Comparison of ENCODE assay signal across 13 cellular contexts in the genomic region with DNA sequence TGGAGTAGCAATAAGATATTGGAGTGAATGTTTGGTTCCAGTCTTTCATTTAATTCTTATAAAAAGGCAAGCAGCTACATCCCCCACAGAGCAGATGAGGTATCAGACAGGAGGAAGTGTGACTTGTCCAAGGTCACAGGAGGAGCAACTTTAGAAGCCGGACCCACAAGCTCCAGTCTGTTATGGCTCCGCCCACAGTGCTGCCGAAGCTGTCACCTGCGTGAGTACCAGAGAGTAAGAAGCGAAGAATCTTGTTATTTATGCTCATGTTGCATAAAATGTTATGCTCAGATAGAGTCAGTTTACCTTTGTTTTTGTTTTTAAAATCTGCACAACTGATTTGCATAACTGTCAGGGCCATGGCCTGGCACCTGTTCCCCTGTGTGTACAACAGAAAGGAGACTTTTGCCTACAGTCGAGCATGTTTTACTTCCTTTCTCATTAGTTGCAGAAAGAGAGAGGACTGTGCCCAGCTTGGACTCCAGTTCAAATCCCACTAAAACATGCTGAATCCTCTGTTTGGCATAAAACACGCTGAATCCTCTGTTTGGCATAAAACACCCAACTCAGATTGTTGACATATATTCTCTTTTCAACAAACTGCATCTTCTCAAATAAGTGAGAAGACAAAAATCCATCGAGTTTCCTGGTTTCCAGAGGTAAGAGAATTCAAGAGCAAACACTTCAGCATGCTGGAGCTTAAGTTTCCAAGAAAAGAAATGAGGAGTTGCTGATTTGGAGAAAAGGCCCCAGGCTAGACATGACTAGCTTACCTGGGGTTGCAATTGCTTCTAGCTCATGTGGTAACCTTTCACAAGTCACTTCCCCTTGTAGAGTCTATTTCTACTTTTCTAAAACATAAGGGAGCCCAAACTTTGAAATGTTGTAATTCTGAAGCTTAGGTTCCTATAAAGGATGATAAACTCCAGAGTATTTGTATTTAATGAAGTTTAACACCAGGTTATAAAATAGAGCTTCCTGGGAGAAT.
DNase-seq lines count a peak whose midpoint lies in the region; ATAC-seq, FAIRE-seq and TF ChIP-seq lines count a peak whose summit lies in the region.
"Had no signal": no experiment of that assay in that cellular context is flagged by ENCODE, and none has a peak within 500 bp of the region (broad histone marks: within the 10 kb centered on the region; RNA-seq: fewer than 3 reads in every experiment).

No MANE protein-coding gene starts in this region.

- no peak for TF ChIP-seq POLR2A in GM12878 (IDR thresholded peaks at IDR 0.05; ENCODE audit: low read depth, low read length)
- no peak for TF ChIP-seq POLR2A in uterus (IDR thresholded peaks at IDR 0.05)

- H3K9ac ChIP-seq in GM12878 (ENCODE audit: control insufficient read depth, insufficient read depth, low read length): no peak overlapping the region

- H3K27ac ChIP-seq in GM12878 (ENCODE audit: control insufficient read depth, insufficient read depth) (no peak overlapping the region), uterus (no peak overlapping the region)
- H3K27ac ChIP-seq: skin epidermis had no signal

- POLR2A ChIA-PET in GM12878 (lab: Charles Lee): no interaction called here

- ATAC-seq in GM18519 (IDR thresholded peaks at IDR 0.05; ENCODE audit: low FRiP score, unreplicated experiment): peak; percentile 67
- ATAC-seq in GM21576 (IDR thresholded peaks at IDR 0.05; ENCODE audit: unreplicated experiment): peak; percentile 83
- ATAC-seq in HG03432 (IDR thresholded peaks at IDR 0.05; ENCODE audit: unreplicated experiment): peak; percentile 72
- peak; percentile 66 for ATAC-seq in GM12878

- H2AFZ ChIP-seq in GM12878 (ENCODE audit: control insufficient read depth, low read depth, low read length): no peak overlapping the region

- H3K4me1 Mint-ChIP-seq in HFFc6 (ENCODE audit: low read depth): no peaks in the 10 kb centered on the region

- no peak for TF ChIP-seq RAD21 in GM12878 (IDR thresholded peaks at IDR 0.05; ENCODE audit: insufficient read depth, low read depth, low read length)

- CTCF ChIA-PET in GM12878 (lab: Yijun Ruan, JAX): interaction anchor here (0.5 to 4.8 kb wide), 9 partner anchors 8 to 801 kb away, joined by 3 to 36 read pairs (median 9); no protein-coding TSS in a partner anchor

- no peaks in the 10 kb centered on the region for H3K79me2 ChIP-seq in GM12878 (ENCODE audit: control insufficient read depth, insufficient read depth, low read length)

- no peak for TF ChIP-seq CTCF in GM12878 (IDR thresholded peaks at IDR 0.05 in 2 of 3, conservative IDR thresholded peaks at IDR 0.05 in 1 of 3; ENCODE audit: control insufficient read depth in 2 of 3, extremely low read depth in 1 of 3, insufficient read depth in 1 of 3, low read depth in 3 of 3, low read length in 3 of 3)
- TF ChIP-seq CTCF in uterus (IDR thresholded peaks at IDR 0.05): no peak
- no peak for TF ChIP-seq CTCF in HFFc6 (IDR thresholded peaks at IDR 0.05)

- RAD21 ChIA-PET in GM12878 (lab: Charles Lee; ENCODE audit: unreplicated experiment): interaction anchor here (1.0 to 1.2 kb wide), 5 partner anchors 18 to 612 kb away, joined by 3 to 4 read pairs (median 3); no protein-coding TSS in a partner anchor

- H3K27ac Mint-ChIP-seq in HFFc6: no peak overlapping the region

- no peaks in the 10 kb centered on the region for H3K9me3 Mint-ChIP-seq in HFFc6

- TF ChIP-seq EP300 in GM12878 (IDR thresholded peaks at IDR 0.05; ENCODE audit: borderline replicate concordance in 1 of 2, control insufficient read depth in 1 of 2, low read depth in 2 of 2, low read length in 2 of 2): no peak

- no peaks in the 10 kb centered on the region for H3K36me3 Mint-ChIP-seq in HFFc6 (ENCODE audit: low read depth)

- H3K36me3 ChIP-seq in GM12878 (ENCODE audit: control insufficient read depth in 2 of 2, insufficient read depth in 2 of 2, low read length in 1 of 2) (no peaks in the 10 kb centered on the region), uterus (no peaks in the 10 kb centered on the region)

- no peaks in the 10 kb centered on the region for H4K20me1 ChIP-seq in GM12878 (ENCODE audit: control insufficient read depth, insufficient read depth)

- SMC1A ChIA-PET in GM12878 (lab: Charles Lee; ENCODE audit: uncharacterized antibody, unreplicated experiment): interaction anchor here (1.3 to 1.9 kb wide), 3 partner anchors 9 to 612 kb away, joined by 4 to 6 read pairs (median 5); no protein-coding TSS in a partner anchor

- H3K4me3 ChIP-seq in GM12878 (no peak overlapping the region), uterus (no peak overlapping the region)
- H3K4me3 ChIP-seq: skin epidermis had no signal

- H3K4me2 ChIP-seq in GM12878 (ENCODE audit: control insufficient read depth, insufficient read depth): peak overlapping the region; percentile 49

- H3K9me3 ChIP-seq in GM12878 (replicated peaks; ENCODE audit: control insufficient read depth, insufficient read depth, low read length): no peaks in the 10 kb centered on the region; the same call in 2 of the 3 replicates
- no peaks in the 10 kb centered on the region for H3K9me3 ChIP-seq in uterus

- intact Hi-C loops in GM12878 (cut with micrococcal nuclease; ENCODE audit: unreplicated experiment) (loop anchor here (5.0 kb wide), 1 partner anchor 612 kb away; no protein-coding TSS in a partner anchor), uterus (cut with DNase I; ENCODE audit: low total_unique reads) (no loop called here)

- H3K27me3 ChIP-seq in GM12878 (replicated peaks in 1 of 2; ENCODE audit: control insufficient read depth in 2 of 2, insufficient read depth in 2 of 2, low read length in 1 of 2): no peaks in the 10 kb centered on the region
- no peaks in the 10 kb centered on the region for H3K27me3 ChIP-seq in uterus

- 7% methylated on average over 8 of the region's 8 CpGs for WGBS in GM12878 (ENCODE audit: insufficient coverage, insufficient replicate concordance, low lambda C conversion rate, missing lambda C conversion rate)

- peaks cover 11% of the 10 kb centered on the region for H3K27me3 Mint-ChIP-seq in HFFc6 (ENCODE audit: insufficient read depth)

- DNase-seq in GM12878 (ENCODE audit: low read depth, low spot score) (no peak), uterus (no peak), OCI-M2 (lab: John Stamatoyannopoulos, UW; ENCODE audit: unreplicated experiment) (no peak), HFFc6 (no peak)
- no peak for DNase-seq in stimulated activated CD4-positive, alpha-beta T cell treated with anti-CD3 and anti-CD28 coated beads, Interleukin-15, amount 100 ng/mL, for 24 hours
- DNase-seq: COR-L47; effector CD8-positive, alpha-beta T cell; NCI-H2029; SHP77 had no signal

- peaks cover 8% of the 10 kb centered on the region for H3K4me1 ChIP-seq in GM12878 (ENCODE audit: control insufficient read depth, insufficient read depth, low read length)
- H3K4me1 ChIP-seq in uterus: no peaks in the 10 kb centered on the region

- no peak for FAIRE-seq in GM12878 (lab: Jason Lieb, UNC)

- no TSS peak for BruUV-seq in GM12878 (replicated peaks; lab: Mats Ljungman, UMichigan)

- H3K4me3 Mint-ChIP-seq in HFFc6: no peak overlapping the region

- in situ Hi-C loops in GM12878 (cut with MboI): no loop called here

TF ChIP-seq in GM12878, 131 proteins besides CTCF, POLR2A, EP300 and RAD21:
- peak; percentile 53; the same call in 1 of the 3 replicates for TF ChIP-seq POU2F2 (IDR thresholded peaks at IDR 0.05; ENCODE audit: borderline replicate concordance, low read depth, low read length)
- no peak for TF ChIP-seq ZSCAN29 (IDR thresholded peaks at IDR 0.05)
